ENCODE assay signal across 18 cellular contexts in genomic region chr17:31497994-31498826, GRCh38.
DNase-seq lines count a peak whose midpoint lies in the region; ATAC-seq and TF ChIP-seq lines count a peak whose summit lies in the region.
"Had no signal": no experiment of that assay in that cellular context is flagged by ENCODE, and none has a peak within 500 bp of the region (broad histone marks: within the 10 kb centered on the region; RNA-seq: fewer than 3 reads in every experiment).

No MANE protein-coding gene starts in this region.

- POLR2A ChIA-PET in Caco-2 (lab: Charles Lee) (interaction anchor here (0.6 to 2.6 kb wide), 3 partner anchors 9 to 41 kb away, joined by 3 to 24 read pairs (median 9); no protein-coding TSS in a partner anchor), activated B cell treated with CpG ODN at 0.5 μM for 24 hours (lab: Charles Lee) (interaction anchor here (1.0 to 2.4 kb wide), 3 partner anchors 10 to 13 kb away, joined by 3 to 11 read pairs (median 6); no protein-coding TSS in a partner anchor)

- DNase-seq in Caco-2 (peak; percentile 62), activated B cell treated with CpG ODN at 0.5 μM for 24 hours (no peak), left colon (no peak), trophoblast cell (no peak), NCI-H146 treated with DMSO at 0.1 percent for 48 hours (lab: John Stamatoyannopoulos, UW; ENCODE audit: unreplicated experiment) (no peak), H7 (no peak), middle frontal gyrus (ENCODE audit: extremely low spot score, low spot score) (no peak), T1000 (lab: John Stamatoyannopoulos, UW) (no peak)
- DNase-seq: activated CD4-positive, alpha-beta T cell treated with anti-CD3 and anti-CD28 coated beads for 36 hours; activated CD8-positive, alpha-beta memory T cell treated with anti-CD3 and anti-CD28 coated beads, Interleukin-2, amount 50 U/mL, for 4 hours; activated naive CD4-positive, alpha-beta T cell; foreskin keratinocyte; NCI-H1048; NCI-H526; sigmoid colon; SJCRH30 had no signal

- no peak for TF ChIP-seq CTCF in Caco-2 (IDR thresholded peaks at IDR 0.05; ENCODE audit: insufficient read depth in 1 of 2, low read depth in 1 of 2, low read length in 1 of 2, severe bottlenecking in 1 of 2, unreplicated experiment in 1 of 2)
- no peak for TF ChIP-seq CTCF in activated B cell treated with CpG ODN at 0.5 μM for 24 hours (IDR thresholded peaks at IDR 0.05)

- peak overlapping the region; percentile 24 for H3K14ac ChIP-seq in trophoblast cell (ENCODE audit: low read length)

- no CpG with 5 or more reads among the region's 10 CpGs for WGBS in trophoblast cell (ENCODE audit: extremely low coverage, insufficient coverage, insufficient read length)

- 0 out of 2 replicates have a peak, but pooled peaks cover 1% of the 10 kb centered on the region for H3K36me3 ChIP-seq in Caco-2 (ENCODE audit: control insufficient read depth, insufficient read depth, low read length)
- H3K36me3 ChIP-seq in trophoblast cell (ENCODE audit: control insufficient read depth in 1 of 2, insufficient read depth in 2 of 2, low read length in 2 of 2), result peaks cover 0 to 3% of the 10 kb centered on the region in 2 experiments
- H3K36me3 ChIP-seq in H7 (replicated peaks; ENCODE audit: control insufficient read depth, insufficient read depth, low read length), result no peaks in the 10 kb centered on the region
- H3K36me3 ChIP-seq: sigmoid colon, SJCRH30 had no signal

- H4K91ac ChIP-seq in trophoblast cell (ENCODE audit: low read depth, low read length), result peak overlapping the region; percentile 23

- H2AFZ ChIP-seq in trophoblast cell (ENCODE audit: insufficient read depth, low read length, poor library complexity), result no peak overlapping the region
- H2AFZ ChIP-seq: parathyroid adenoma had no signal

- H3K4me2 ChIP-seq in trophoblast cell (ENCODE audit: low read length), result no peak overlapping the region

- no peak overlapping the region for H3K23ac ChIP-seq in trophoblast cell (ENCODE audit: low read length)

- H3K27ac Mint-ChIP-seq in Caco-2 (ENCODE audit: unreplicated experiment), result peak overlapping the region; percentile 80
- H3K27ac Mint-ChIP-seq in activated B cell treated with CpG ODN at 0.5 μM for 24 hours, result peak overlapping the region; percentile 97
- H3K27ac Mint-ChIP-seq: activated CD4-positive, alpha-beta T cell treated with anti-CD3 and anti-CD28 coated beads for 36 hours had no signal

- no peak overlapping the region for H2BK5ac ChIP-seq in trophoblast cell (ENCODE audit: low read depth, low read length, poor library complexity)

- H3K4me1 ChIP-seq in Caco-2, result peaks cover 78% of the 10 kb centered on the region
- H3K4me1 ChIP-seq in trophoblast cell (ENCODE audit: control insufficient read depth in 1 of 2, insufficient read depth in 2 of 2, low read length in 2 of 2), result peaks cover 23 to 34% of the 10 kb centered on the region in 2 experiments

- H3K27me3 Mint-ChIP-seq in Caco-2 (ENCODE audit: insufficient read depth, unreplicated experiment) (no peaks in the 10 kb centered on the region), activated B cell treated with CpG ODN at 0.5 μM for 24 hours (no peaks in the 10 kb centered on the region)
- H3K27me3 Mint-ChIP-seq: activated CD4-positive, alpha-beta T cell treated with anti-CD3 and anti-CD28 coated beads for 36 hours had no signal

- H3K4me1 Mint-ChIP-seq in Caco-2 (ENCODE audit: low read depth, unreplicated experiment) (peaks cover 39% of the 10 kb centered on the region), activated B cell treated with CpG ODN at 0.5 μM for 24 hours (peaks cover 61% of the 10 kb centered on the region)

- H2AK5ac ChIP-seq in trophoblast cell (ENCODE audit: low read length), result no peak overlapping the region

- BruUV-seq in Caco-2 (replicated peaks; lab: Mats Ljungman, UMichigan), result no TSS peak

- H3K9me3 Mint-ChIP-seq in Caco-2 (ENCODE audit: unreplicated experiment) (no peaks in the 10 kb centered on the region), activated B cell treated with CpG ODN at 0.5 μM for 24 hours (no peaks in the 10 kb centered on the region)

- H3K4ac ChIP-seq in trophoblast cell (ENCODE audit: low read depth, low read length), result peak overlapping the region; percentile 35

- no peak overlapping the region for H4K12ac ChIP-seq in trophoblast cell (ENCODE audit: low read depth, low read length)

- no peak overlapping the region for H3K4me3 ChIP-seq in Caco-2 (ENCODE audit: low read depth, low read length)
- H3K4me3 ChIP-seq in trophoblast cell (ENCODE audit: low read depth, low read length), result no peak overlapping the region
- no peak overlapping the region for H3K4me3 ChIP-seq in H7 (ENCODE audit: insufficient read depth, low read depth, low read length)
- H3K4me3 ChIP-seq: coronary artery, sigmoid colon, SJCRH30 had no signal

- H3K79me1 ChIP-seq in trophoblast cell (ENCODE audit: low read length), result peaks cover 11% of the 10 kb centered on the region

- H3K79me2 ChIP-seq in trophoblast cell (ENCODE audit: control insufficient read depth, insufficient read depth, low read length, poor library complexity), result peaks cover 9% of the 10 kb centered on the region

- intact Hi-C loops in Caco-2 (cut with micrococcal nuclease; ENCODE audit: unreplicated experiment), result loop anchor here (1.0 kb wide), 1 partner anchor 9 kb away; no protein-coding TSS in a partner anchor
- intact Hi-C loops in activated B cell treated with CpG ODN at 0.5 μM for 24 hours (cut with micrococcal nuclease), result no loop called here
- intact Hi-C loops in left colon (cut with DNase I, micrococcal nuclease), result no loop called here

- no peak overlapping the region for H3K4me3 Mint-ChIP-seq in Caco-2 (ENCODE audit: unreplicated experiment)
- H3K4me3 Mint-ChIP-seq in activated B cell treated with CpG ODN at 0.5 μM for 24 hours, result no peak overlapping the region
- H3K4me3 Mint-ChIP-seq: activated CD4-positive, alpha-beta T cell treated with anti-CD3 and anti-CD28 coated beads for 36 hours had no signal

- no peak overlapping the region for H2BK12ac ChIP-seq in trophoblast cell (ENCODE audit: low read length)

- peak overlapping the region; percentile 41 for H3K18ac ChIP-seq in trophoblast cell (ENCODE audit: low read length)

- CTCF ChIA-PET in Caco-2 (lab: Charles Lee) (interaction anchor here (0.5 to 3.4 kb wide), 4 partner anchors 9 to 227 kb away, joined by 3 to 21 read pairs (median 4); no protein-coding TSS in a partner anchor), activated B cell treated with CpG ODN at 0.5 μM for 24 hours (lab: Charles Lee) (interaction anchor here (0.5 to 1.6 kb wide), 3 partner anchors 10 to 644 kb away, joined by 3 to 5 read pairs (median 3); no protein-coding TSS in a partner anchor)

- no peak overlapping the region for H2BK120ac ChIP-seq in trophoblast cell (ENCODE audit: insufficient read depth, low read length, poor library complexity)

- no peak overlapping the region for H3K9ac ChIP-seq in trophoblast cell (ENCODE audit: low read length)
- H3K9ac ChIP-seq: parathyroid adenoma had no signal

- no peak for ATAC-seq in activated B cell treated with CpG ODN at 0.5 μM for 24 hours (ENCODE audit: low read depth)
- peak; percentile 38 for ATAC-seq in left colon
- ATAC-seq: activated CD4-positive, alpha-beta T cell treated with anti-CD3 and anti-CD28 coated beads for 36 hours; foreskin keratinocyte had no signal

- H3K27ac ChIP-seq in trophoblast cell (ENCODE audit: low read depth, low read length), result no peak overlapping the region
- H3K27ac ChIP-seq: coronary artery, foreskin keratinocyte, parathyroid adenoma, sigmoid colon, SJCRH30 had no signal

- H3K27me3 ChIP-seq in Caco-2 (replicated peaks; ENCODE audit: control insufficient read depth, insufficient read depth, low read length) (no peaks in the 10 kb centered on the region), trophoblast cell (ENCODE audit: insufficient read depth, low read length) (no peaks in the 10 kb centered on the region), H7 (ENCODE audit: control insufficient read depth, insufficient read depth, low read length) (no peaks in the 10 kb centered on the region)

- no peaks in the 10 kb centered on the region for H3K9me3 ChIP-seq in Caco-2
- H3K9me3 ChIP-seq in trophoblast cell (ENCODE audit: insufficient read depth, low read depth, low read length), result no peaks in the 10 kb centered on the region
- H3K9me3 ChIP-seq: sigmoid colon, SJCRH30 had no signal

- H3K36me3 Mint-ChIP-seq in Caco-2 (ENCODE audit: insufficient read depth, unreplicated experiment) (peaks cover 35% of the 10 kb centered on the region), activated B cell treated with CpG ODN at 0.5 μM for 24 hours (ENCODE audit: low read depth) (peaks cover 3% of the 10 kb centered on the region)

- no peak overlapping the region for H4K8ac ChIP-seq in trophoblast cell (ENCODE audit: low read depth, low read length)

Comparison
In these comparisons a context has a peak if more than half of its experiments do, and no peak if none do; other contexts are left out.
1. DNase-seq: peak in Caco-2 (2 of 2); none in activated B cell treated with CpG ODN at 0.5 μM for 24 hours (single experiment), left colon (0 of 2), trophoblast cell (0 of 2), NCI-H146 treated with DMSO at 0.1 percent for 48 hours (single experiment), H7 (single experiment), middle frontal gyrus (single experiment) and T1000 (single experiment).